Comparison of ENCODE assay signal across 8 cellular contexts in genomic region chr4:108651068-108651794, GRCh38. TPM values are rescaled to one million over a fixed set of nuclear protein-coding genes. Genes with fewer than 3 reads are reported as not detected.
DNase-seq lines count a peak whose midpoint lies in the region; ATAC-seq and TF ChIP-seq lines count a peak whose summit lies in the region.

No MANE protein-coding gene starts in this region.

- H4K20me1 ChIP-seq in DOHH2 (ENCODE audit: control insufficient read depth, insufficient read depth, low read depth, low read length): peaks cover 3% of the 10 kb centered on the region; the same call in 1 of the 2 replicates

- H3K9me2 ChIP-seq in DOHH2 (replicated peaks; ENCODE audit: control insufficient read depth, low read length): no peaks in the 10 kb centered on the region

- H3K4me3 Mint-ChIP-seq in T-helper 17 cell: peak overlapping the region; percentile 96

- WGBS in esophagus squamous epithelium, 2 donors: 4 to 6% methylated on average over 8 of the region's 8 CpGs

- H3K79me2 ChIP-seq in DOHH2 (ENCODE audit: control insufficient read depth, low read length): peaks cover 52% of the 10 kb centered on the region

- peaks cover 32% of the 10 kb centered on the region for H3K4me1 Mint-ChIP-seq in T-helper 17 cell

- TF ChIP-seq CTCF in DOHH2 (IDR thresholded peaks at IDR 0.05; ENCODE audit: low read depth, low read length, poor library complexity, severe bottlenecking) (no peak), esophagus squamous epithelium (IDR thresholded peaks at IDR 0.05) (peak in 1 of 6 experiments; percentile 12)

- peaks cover 3% of the 10 kb centered on the region; the same call in 1 of the 2 replicates for H3F3A ChIP-seq in DOHH2 (ENCODE audit: control insufficient read depth, insufficient read depth)

- TF ChIP-seq POLR2A in esophagus squamous epithelium (IDR thresholded peaks at IDR 0.05): no peak

- H3K36me3 Mint-ChIP-seq in T-helper 17 cell (ENCODE audit: low read depth): peaks cover 9% of the 10 kb centered on the region

- peak overlapping the region; percentile 75 for H3K4me2 ChIP-seq in DOHH2 (ENCODE audit: low read length)

- H3K27ac Mint-ChIP-seq in T-helper 17 cell: peak overlapping the region; percentile 99

- ATAC-seq in HG02885 (IDR thresholded peaks at IDR 0.05; ENCODE audit: poor library complexity, unreplicated experiment): peak; percentile 28
- ATAC-seq in T-helper 17 cell: no peak
- no peak for ATAC-seq in GM18909 (IDR thresholded peaks at IDR 0.05; ENCODE audit: poor library complexity, unreplicated experiment)

- DNase-seq in T-helper 17 cell (no peak), esophagus squamous epithelium (lab: John Stamatoyannopoulos, UW) (no peak), non-pigmented ciliary epithelial cell (ENCODE audit: low read depth) (peak; percentile 37), NCI-H2196 (lab: John Stamatoyannopoulos, UW; ENCODE audit: unreplicated experiment) (no peak), cerebellar cortex (ENCODE audit: low spot score) (no peak)

- H3K9me3 ChIP-seq in DOHH2 (ENCODE audit: control insufficient read depth, insufficient read depth, low read length) (no peaks in the 10 kb centered on the region), T-helper 17 cell (ENCODE audit: control insufficient read depth, low read length, poor library complexity, severe bottlenecking) (no peaks in the 10 kb centered on the region), esophagus squamous epithelium (no peaks in the 10 kb centered on the region)

- H3K4me3 ChIP-seq in DOHH2 (ENCODE audit: low read length) (peak overlapping the region; percentile 99), esophagus squamous epithelium (peak overlapping the region; percentile 63 to 92 (median 78))

- H3K27ac ChIP-seq in DOHH2 (ENCODE audit: low read depth, low read length) (peak overlapping the region; percentile 26; the same call in 1 of the 2 replicates), esophagus squamous epithelium (peak overlapping the region; percentile 82 to 93 (median 90))

- H3K27me3 ChIP-seq in DOHH2 (ENCODE audit: control insufficient read depth, low read length): no peaks in the 10 kb centered on the region
- no peaks in the 10 kb centered on the region for H3K27me3 ChIP-seq in esophagus squamous epithelium

- H3K4me1 ChIP-seq in DOHH2 (ENCODE audit: control insufficient read depth, low read length): peaks cover 21% of the 10 kb centered on the region
- H3K4me1 ChIP-seq in esophagus squamous epithelium: peaks cover 0 to 39% (median 0%) of the 10 kb centered on the region in 3 donors

- H3K27me3 Mint-ChIP-seq in T-helper 17 cell: no peaks in the 10 kb centered on the region

- intact Hi-C loops in esophagus squamous epithelium (cut with DNase I): no loop called here

- H3K36me3 ChIP-seq in DOHH2 (ENCODE audit: control insufficient read depth, low read length): peaks cover 26% of the 10 kb centered on the region
- peaks cover 0 to 7% (median 0%) of the 10 kb centered on the region in 3 donors for H3K36me3 ChIP-seq in esophagus squamous epithelium

RNA-seq across cellular contexts. Expression of gene OSTC, which starts 0.8 kb away (rescaled TPM):
- total RNA-seq in T-helper 17 cell: 10 to 100 TPM; 36.6 to 39.4 TPM
- 100 to 1,000 TPM in 1 of 4 donors, 10 to 100 TPM in 3; 54.9 to 109 (median 80.8) TPM for total RNA-seq in esophagus squamous epithelium

RNA-seq across cellular contexts. Expression of gene RPL34, which starts 30.9 kb away (rescaled TPM):
- total RNA-seq in T-helper 17 cell (1,000 to 10,000 TPM; 2,872 to 3,048 TPM), esophagus squamous epithelium (1,000 to 10,000 TPM in 2 of 4 donors, 100 to 1,000 TPM in 2; 495 to 1,287 (median 903) TPM)
